In genomic region chr4:2817136-2817535, GRCh38 we compare ENCODE assay signal across 1 cellular context.
TF ChIP-seq lines count a peak whose summit lies in the region.

No MANE protein-coding gene starts in this region.

TF ChIP-seq in GM12878, 131 proteins besides CTCF, POLR2A, EP300 and RAD21:
- TF ChIP-seq RELB (IDR thresholded peaks at IDR 0.05; ENCODE audit: low read depth) = no peak
- TF ChIP-seq BRCA1 (IDR thresholded peaks at IDR 0.05; ENCODE audit: low read depth, low read length) = no peak
- TF ChIP-seq CBX5 (IDR thresholded peaks at IDR 0.05; ENCODE audit: low read depth) = no peak
- TF ChIP-seq CBX3 (IDR thresholded peaks at IDR 0.05; ENCODE audit: borderline replicate concordance, low read depth) = no peak
